ENCODE assay signal across 20 cellular contexts in genomic region chr14:32761381-32761968, GRCh38.
DNase-seq lines count a peak whose midpoint lies in the region; ATAC-seq and TF ChIP-seq lines count a peak whose summit lies in the region.
"Had no signal": no experiment of that assay in that cellular context is flagged by ENCODE, and none has a peak within 500 bp of the region (broad histone marks: within the 10 kb centered on the region; RNA-seq: fewer than 3 reads in every experiment).

No MANE protein-coding gene starts in this region.

- H2AFZ ChIP-seq in PC-3 (ENCODE audit: low read length) (no peak overlapping the region), neural progenitor cell (replicated peaks) (peak overlapping the region; percentile 29)

- CTCF ChIA-PET in PC-3 (lab: Charles Lee): no interaction called here

- no peaks in the 10 kb centered on the region for H3K9me2 ChIP-seq in PC-3 (replicated peaks; ENCODE audit: low read length)

- peaks cover 8% of the 10 kb centered on the region for H3K4me1 Mint-ChIP-seq in neural progenitor cell
- H3K4me1 Mint-ChIP-seq: activated B cell treated with CpG ODN at 0.5 μM for 24 hours; stimulated activated memory B cell treated with anti-CD40 and anti-IgM and Interleukin-4, amounts not matched to agents 10 μg/mL and 1 μg/mL and 100 μg/mL, for 72 hours had no signal

- H3K4me3 ChIP-seq in PC-3 (ENCODE audit: low read length) (no peak overlapping the region), epithelial cell of esophagus (ENCODE audit: low read length) (no peak overlapping the region), neural progenitor cell (no peak overlapping the region)
- H3K4me3 ChIP-seq: K562 had no signal

- H3K27me3 Mint-ChIP-seq in neural progenitor cell (ENCODE audit: insufficient read depth, low read depth): peaks cover 3% of the 10 kb centered on the region
- H3K27me3 Mint-ChIP-seq: activated B cell treated with CpG ODN at 0.5 μM for 24 hours; effector memory CD8-positive, alpha-beta T cell; stimulated activated memory B cell treated with anti-CD40 and anti-IgM and Interleukin-4, amounts not matched to agents 10 μg/mL and 1 μg/mL and 100 μg/mL, for 72 hours; type B pancreatic cell had no signal

- no TSS peak for BruUV-seq in PC-3 (replicated peaks; lab: Mats Ljungman, UMichigan)

- POLR2A ChIA-PET in PC-3 (lab: Charles Lee; ENCODE audit: unreplicated experiment): no interaction called here

- H3K79me2 ChIP-seq in PC-3 (ENCODE audit: low read length) (no peaks in the 10 kb centered on the region), neural progenitor cell (ENCODE audit: low read depth) (no peaks in the 10 kb centered on the region)

- H3K4me2 ChIP-seq in PC-3 (ENCODE audit: low read length) (peak overlapping the region; percentile 31), neural progenitor cell (peak overlapping the region; percentile 23)

- H3K4me1 ChIP-seq in PC-3 (ENCODE audit: insufficient read depth, low read length) (peaks cover 8% of the 10 kb centered on the region), neural progenitor cell (peaks cover 10% of the 10 kb centered on the region)

- H3K27me3 ChIP-seq in PC-3 (ENCODE audit: low read length) (no peaks in the 10 kb centered on the region), neural progenitor cell (no peaks in the 10 kb centered on the region)

- no peaks in the 10 kb centered on the region for H3K36me3 ChIP-seq in PC-3 (ENCODE audit: low read depth, low read length)
- no peaks in the 10 kb centered on the region for H3K36me3 ChIP-seq in neural progenitor cell

- no peak overlapping the region for H3K27ac ChIP-seq in PC-3 (ENCODE audit: low read length)
- H3K27ac ChIP-seq in neural progenitor cell: peak overlapping the region; percentile 18

- peak; percentile 79 for ATAC-seq in PC-3
- ATAC-seq: effector memory CD8-positive, alpha-beta T cell; K562; stimulated activated memory B cell treated with anti-CD40 and anti-IgM and Interleukin-4, amounts not matched to agents 10 μg/mL and 1 μg/mL and 100 μg/mL, for 72 hours had no signal

- H3K36me3 Mint-ChIP-seq in neural progenitor cell: peaks cover 2% of the 10 kb centered on the region
- H3K36me3 Mint-ChIP-seq: stimulated activated memory B cell treated with anti-CD40 and anti-IgM and Interleukin-4, amounts not matched to agents 10 μg/mL and 1 μg/mL and 100 μg/mL, for 72 hours; type B pancreatic cell had no signal

- peaks cover 2% of the 10 kb centered on the region for H3K9me3 Mint-ChIP-seq in neural progenitor cell
- H3K9me3 Mint-ChIP-seq: stimulated activated memory B cell treated with anti-CD40 and anti-IgM and Interleukin-4, amounts not matched to agents 10 μg/mL and 1 μg/mL and 100 μg/mL, for 72 hours; type B pancreatic cell had no signal

- intact Hi-C loops in PC-3 (cut with micrococcal nuclease): no loop called here

- TF ChIP-seq CTCF in AG09319 (IDR thresholded peaks at IDR 0.05; ENCODE audit: low read depth, low read length) (no peak), PC-3 (conservative IDR thresholded peaks at IDR 0.05; ENCODE audit: low read depth, low read length) (no peak), epithelial cell of esophagus (IDR thresholded peaks at IDR 0.05; ENCODE audit: insufficient read depth, low read depth, low read length, missing control alignments) (no peak), neural progenitor cell (IDR thresholded peaks at IDR 0.05) (no peak)

- no peak overlapping the region for H3K4me3 Mint-ChIP-seq in neural progenitor cell
- H3K4me3 Mint-ChIP-seq: activated B cell treated with CpG ODN at 0.5 μM for 24 hours; effector memory CD8-positive, alpha-beta T cell; stimulated activated memory B cell treated with anti-CD40 and anti-IgM and Interleukin-4, amounts not matched to agents 10 μg/mL and 1 μg/mL and 100 μg/mL, for 72 hours; type B pancreatic cell had no signal

- no peak overlapping the region for H3K27ac Mint-ChIP-seq in neural progenitor cell
- H3K27ac Mint-ChIP-seq: activated B cell treated with CpG ODN at 0.5 μM for 24 hours; effector memory CD8-positive, alpha-beta T cell; stimulated activated memory B cell treated with anti-CD40 and anti-IgM and Interleukin-4, amounts not matched to agents 10 μg/mL and 1 μg/mL and 100 μg/mL, for 72 hours; type B pancreatic cell had no signal

- H3F3A ChIP-seq in PC-3 (ENCODE audit: low read length, unreplicated experiment) (no peaks in the 10 kb centered on the region), neural progenitor cell (ENCODE audit: low read depth) (no peaks in the 10 kb centered on the region)

- DNase-seq in AG09319 (ENCODE audit: extremely low read depth, low read depth): peak; percentile 4
- DNase-seq in PC-3: peak; percentile 37
- peak; percentile 34 for DNase-seq in epithelial cell of esophagus (ENCODE audit: low read depth)
- peak; percentile 30 for DNase-seq in neural progenitor cell (ENCODE audit: low spot score)
- no peak for DNase-seq in middle frontal gyrus (ENCODE audit: extremely low spot score, low spot score)
- DNase-seq in NCI-H524 (lab: John Stamatoyannopoulos, UW): no peak
- no peak for DNase-seq in stimulated activated CD4-positive, alpha-beta T cell treated with anti-CD3 and anti-CD28 coated beads, Interleukin-1b, Interleukin-23, amount 100 ng/mL, for 48 hours
- no peak for DNase-seq in stimulated activated CD8-positive, alpha-beta memory T cell treated with anti-CD3 and anti-CD28 coated beads, Interleukin-4, amount 100 ng/mL, for 48 hours
- DNase-seq: activated B cell treated with CpG ODN at 0.5 μM for 24 hours; Calu3; effector memory CD8-positive, alpha-beta T cell; glutamatergic neuron; midbrain; NCI-H1092 treated with DMSO at 0.1 percent for 48 hours; NCI-H748 treated with DMSO at 0.1 percent for 48 hours; occipital lobe; T-helper 1 cell had no signal

- no peak overlapping the region for H3K9ac ChIP-seq in PC-3 (ENCODE audit: low read length)
- H3K9ac ChIP-seq in neural progenitor cell: no peak overlapping the region

- H4K20me1 ChIP-seq in PC-3 (ENCODE audit: low read length) (no peaks in the 10 kb centered on the region), neural progenitor cell (ENCODE audit: low read depth) (no peaks in the 10 kb centered on the region)

- H3K9me3 ChIP-seq in PC-3 (ENCODE audit: low read length) (no peaks in the 10 kb centered on the region), neural progenitor cell (ENCODE audit: low read depth) (no peaks in the 10 kb centered on the region)

Comparison
In these comparisons a context has a peak if more than half of its experiments do, and no peak if none do; other contexts are left out.
1. DNase-seq: peak in AG09319 (single experiment), PC-3 (single experiment), epithelial cell of esophagus (single experiment) and neural progenitor cell (single experiment); none in middle frontal gyrus (single experiment), NCI-H524 (0 of 2), stimulated activated CD4-positive, alpha-beta T cell treated with anti-CD3 and anti-CD28 coated beads, Interleukin-1b, Interleukin-23, amount 100 ng/mL, for 48 hours (single experiment) and stimulated activated CD8-positive, alpha-beta memory T cell treated with anti-CD3 and anti-CD28 coated beads, Interleukin-4, amount 100 ng/mL, for 48 hours (single experiment).